Comparison of ENCODE assay signal across 6 cellular contexts in genomic region chr16:75922250-75922649, GRCh38.
"Had no signal": no experiment of that assay in that cellular context is flagged by ENCODE, and none has a peak within 500 bp of the region (broad histone marks: within the 10 kb centered on the region; RNA-seq: fewer than 3 reads in every experiment).

No MANE protein-coding gene starts in this region.

- ATAC-seq: GM23338, HepG2 had no signal

- H3K4me3 ChIP-seq: GM23338 had no signal

- DNase-seq: H9, HCEC 1CT had no signal

- H2AFZ ChIP-seq: GM23338 had no signal

- H3K27me3 Mint-ChIP-seq: IgD-negative memory B cell had no signal

- H3K4me1 Mint-ChIP-seq: IgD-negative memory B cell had no signal

- H3K27ac Mint-ChIP-seq: GM23338, H9, IgD-negative memory B cell had no signal

- H3K4me3 Mint-ChIP-seq: GM23338, H9, IgD-negative memory B cell had no signal

- H3K27ac ChIP-seq: HL-60 had no signal

- H3K9me3 Mint-ChIP-seq: H9 had no signal
